ENCODE assay signal across 1 cellular context in genomic region chr7:29564455-29565185, GRCh38.
TF ChIP-seq lines count a peak whose summit lies in the region.

No MANE protein-coding gene starts in this region.

TF ChIP-seq in HepG2, 621 proteins besides CTCF, POLR2A, EP300 and RAD21 (continued from another document and continues in another):
- TF ChIP-seq SNAPC5 (CRISPR knock-in tag; IDR thresholded peaks at IDR 0.05; ENCODE audit: borderline replicate concordance) (no peak), HOXA3 (CRISPR knock-in tag; IDR thresholded peaks at IDR 0.05) (no peak; the same call in 1 of the 2 replicates), ZBTB40 (IDR thresholded peaks at IDR 0.05) (no peak), ZBTB40 (CRISPR knock-in tag; IDR thresholded peaks at IDR 0.05) (no peak; the same call in 1 of the 2 replicates), ZNF570 (CRISPR knock-in tag; IDR thresholded peaks at IDR 0.05; ENCODE audit: borderline replicate concordance) (no peak), ATAD3A (CRISPR knock-in tag; IDR thresholded peaks at IDR 0.05) (no peak), ISL2 (CRISPR knock-in tag; IDR thresholded peaks at IDR 0.05) (no peak), SKI (IDR thresholded peaks at IDR 0.05; ENCODE audit: partially characterized antibody) (no peak), SMARCE1 (IDR thresholded peaks at IDR 0.05; ENCODE audit: borderline replicate concordance) (no peak), GATAD2A (CRISPR knock-in tag; IDR thresholded peaks at IDR 0.05) (no peak), IKZF4 (CRISPR knock-in tag; IDR thresholded peaks at IDR 0.05; ENCODE audit: borderline replicate concordance, low read depth, not compliant biosample characterization) (no peak), ASH2L (IDR thresholded peaks at IDR 0.05; ENCODE audit: insufficient read length, low read depth, low read length) (peak; percentile 48), HOXA5 (CRISPR knock-in tag; IDR thresholded peaks at IDR 0.05) (no peak), FOXK1 (CRISPR knock-in tag; IDR thresholded peaks at IDR 0.05; ENCODE audit: borderline replicate concordance, low read depth) (no peak), GATA4 (IDR thresholded peaks at IDR 0.05; ENCODE audit: borderline replicate concordance, low read depth) (no peak), NFE2L2 (IDR thresholded peaks at IDR 0.05; ENCODE audit: low read length) (no peak), ZNF260 (CRISPR knock-in tag; IDR thresholded peaks at IDR 0.05; ENCODE audit: borderline replicate concordance, low read depth) (no peak), NFYB (CRISPR knock-in tag; IDR thresholded peaks at IDR 0.05) (no peak; the same call in 1 of the 2 replicates), KLF16 (CRISPR knock-in tag; IDR thresholded peaks at IDR 0.05) (0 out of 4 replicates have a peak, but pooled peaks of 1 of the 2 experiments have one; percentile 18), BCL6 (CRISPR knock-in tag; IDR thresholded peaks at IDR 0.05) (no peak), MIER2 (CRISPR knock-in tag; IDR thresholded peaks at IDR 0.05) (no peak), BHLHE40 (IDR thresholded peaks at IDR 0.05; ENCODE audit: low read length) (no peak), CHD2 (IDR thresholded peaks at IDR 0.05; ENCODE audit: low read depth, low read length) (no peak), ZNF367 (CRISPR knock-in tag; IDR thresholded peaks at IDR 0.05; ENCODE audit: borderline replicate concordance) (no peak), ZNF710 (CRISPR knock-in tag; IDR thresholded peaks at IDR 0.05; ENCODE audit: borderline replicate concordance) (peak; percentile 40; the same call in 1 of the 2 replicates), MYC (CRISPR knock-in tag; IDR thresholded peaks at IDR 0.05; ENCODE audit: borderline replicate concordance) (no peak), ZNF354B (CRISPR knock-in tag; IDR thresholded peaks at IDR 0.05) (no peak), GLI4 (CRISPR knock-in tag; IDR thresholded peaks at IDR 0.05; ENCODE audit: borderline replicate concordance) (no peak), ARID3A (IDR thresholded peaks at IDR 0.05; ENCODE audit: low read depth, low read length) (no peak), ZNF431 (CRISPR knock-in tag; IDR thresholded peaks at IDR 0.05; ENCODE audit: borderline replicate concordance, low read depth) (no peak), AKAP8 (CRISPR knock-in tag; IDR thresholded peaks at IDR 0.05) (no peak), ZNF512 (CRISPR knock-in tag; IDR thresholded peaks at IDR 0.05) (no peak), HNF1A (IDR thresholded peaks at IDR 0.05; ENCODE audit: low read depth) (no peak), HNF1A (CRISPR knock-in tag; IDR thresholded peaks at IDR 0.05; ENCODE audit: borderline replicate concordance) (no peak), HNRNPH1 (optimal IDR thresholded peaks at IDR 0.05; ENCODE audit: low read depth, low read length) (no peak), ZBTB38 (CRISPR knock-in tag; IDR thresholded peaks at IDR 0.05) (no peak), HNF4G (IDR thresholded peaks at IDR 0.05; ENCODE audit: borderline replicate concordance, low read depth, low read length) (no peak), HNF4G (CRISPR knock-in tag; IDR thresholded peaks at IDR 0.05; ENCODE audit: borderline replicate concordance, low read depth) (no peak), HBP1 (CRISPR knock-in tag; IDR thresholded peaks at IDR 0.05; ENCODE audit: low read depth) (no peak), SRSF1 (optimal IDR thresholded peaks at IDR 0.05; ENCODE audit: low read depth, low read length) (no peak), ZNF350 (CRISPR knock-in tag; IDR thresholded peaks at IDR 0.05; ENCODE audit: borderline replicate concordance, low read depth) (no peak), MEF2D (CRISPR knock-in tag; IDR thresholded peaks at IDR 0.05) (no peak), MLX (CRISPR knock-in tag; IDR thresholded peaks at IDR 0.05) (no peak)
